In genomic region chr5:167348980-167349379, GRCh38 we compare ENCODE assay signal across 29 cellular contexts.
"Had no signal": no experiment of that assay in that cellular context is flagged by ENCODE, and none has a peak within 500 bp of the region (broad histone marks: within the 10 kb centered on the region; RNA-seq: fewer than 3 reads in every experiment).

No MANE protein-coding gene starts in this region.

- H3K27ac ChIP-seq: brain microvascular endothelial cell, cardiac muscle cell, SK-N-MC, VCaP had no signal

- H3K9me3 Mint-ChIP-seq: activated CD4-positive, alpha-beta T cell treated with anti-CD3 and anti-CD28 coated beads, Interleukin-2, amount 10 ng/mL, durations not matched to agents 7 days and 5 days had no signal

- H3K4me3 Mint-ChIP-seq: activated CD4-positive, alpha-beta memory T cell treated with anti-CD3 and anti-CD28 coated beads for 36 hours; activated CD4-positive, alpha-beta T cell treated with anti-CD3 and anti-CD28 coated beads, Interleukin-2, amount 10 ng/mL, durations not matched to agents 7 days and 5 days; activated naive CD8-positive, alpha-beta T cell treated with anti-CD3 and anti-CD28 coated beads, Interleukin-2, amount 50 U/mL, for 24 hours; activated T-cell treated with anti-CD3 and anti-CD28 coated beads, Interleukin-2, amount 50 U/mL, for 4 hours; T-cell had no signal

- H3K4me1 Mint-ChIP-seq: activated CD4-positive, alpha-beta T cell treated with anti-CD3 and anti-CD28 coated beads, Interleukin-2, amount 10 ng/mL, durations not matched to agents 7 days and 5 days; activated naive CD8-positive, alpha-beta T cell treated with anti-CD3 and anti-CD28 coated beads, Interleukin-2, amount 50 U/mL, for 24 hours; T-cell had no signal

- DNase-seq: activated CD4-positive, alpha-beta memory T cell treated with anti-CD3 and anti-CD28 coated beads for 36 hours; activated CD4-positive, alpha-beta T cell treated with anti-CD3 and anti-CD28 coated beads, Interleukin-2, amount 10 ng/mL, durations not matched to agents 7 days and 5 days; activated CD4-positive, CD25-positive, alpha-beta regulatory T cell; activated CD8-positive, alpha-beta memory T cell treated with anti-CD3 and anti-CD28 coated beads for 24 hours; activated effector memory CD4-positive, alpha-beta T cell treated with anti-CD3 and anti-CD28 coated beads, Interleukin-2, amount 50 U/mL, for 16 hours; activated naive CD4-positive, alpha-beta T cell treated with Interleukin-2 at 50 U/mL for 16 hours; activated naive CD8-positive, alpha-beta T cell treated with anti-CD3 and anti-CD28 coated beads, Interleukin-2, amount 50 U/mL, for 24 hours; activated T-cell treated with anti-CD3 and anti-CD28 coated beads, Interleukin-2, amount 50 U/mL, for 4 hours; amniotic stem cell; brain microvascular endothelial cell; Karpas-422; NCI-H1048; NCI-H146; NCI-H187 treated with DMSO at 0.1 percent for 48 hours; NCI-H2081 treated with DMSO at 0.1 percent for 48 hours; NCI-H2227 treated with DMSO at 0.1 percent for 48 hours; NCI-H446 treated with DMSO at 0.1 percent for 48 hours; NCI-H748 treated with DMSO at 0.1 percent for 48 hours; RPMI8226; T-cell; T-helper 2 cell had no signal

- FAIRE-seq: astrocyte, K562 had no signal

- H3K27ac Mint-ChIP-seq: activated CD4-positive, alpha-beta memory T cell treated with anti-CD3 and anti-CD28 coated beads for 36 hours; activated CD4-positive, alpha-beta T cell treated with anti-CD3 and anti-CD28 coated beads, Interleukin-2, amount 10 ng/mL, durations not matched to agents 7 days and 5 days; activated naive CD4-positive, alpha-beta T cell treated with anti-CD3 and anti-CD28 coated beads, Interleukin-2, amount 50 U/mL, for 72 hours; activated naive CD8-positive, alpha-beta T cell treated with anti-CD3 and anti-CD28 coated beads, Interleukin-2, amount 50 U/mL, for 24 hours; T-cell had no signal

- ATAC-seq: activated naive CD4-positive, alpha-beta T cell treated with anti-CD3 and anti-CD28 coated beads, Interleukin-2, amount 50 U/mL, for 72 hours; activated naive CD8-positive, alpha-beta T cell treated with anti-CD3 and anti-CD28 coated beads, Interleukin-2, amount 50 U/mL, for 24 hours; activated T-cell treated with anti-CD3 and anti-CD28 coated beads, Interleukin-2, amount 50 U/mL, for 4 hours; K562; Panc1; Right ventricle myocardium inferior; T-cell had no signal

- H3K27me3 ChIP-seq: brain microvascular endothelial cell, cardiac muscle cell had no signal

- H3K36me3 Mint-ChIP-seq: activated CD4-positive, alpha-beta memory T cell treated with anti-CD3 and anti-CD28 coated beads for 36 hours; activated naive CD4-positive, alpha-beta T cell treated with anti-CD3 and anti-CD28 coated beads, Interleukin-2, amount 50 U/mL, for 72 hours; T-cell had no signal

- H3K27me3 Mint-ChIP-seq: activated CD4-positive, alpha-beta memory T cell treated with anti-CD3 and anti-CD28 coated beads for 36 hours; activated CD4-positive, alpha-beta T cell treated with anti-CD3 and anti-CD28 coated beads, Interleukin-2, amount 10 ng/mL, durations not matched to agents 7 days and 5 days; activated naive CD8-positive, alpha-beta T cell treated with anti-CD3 and anti-CD28 coated beads, Interleukin-2, amount 50 U/mL, for 24 hours; T-cell had no signal

- H3K4me3 ChIP-seq: cardiac muscle cell, K562, SK-N-MC had no signal

- H3K36me3 ChIP-seq: brain microvascular endothelial cell, cardiac muscle cell had no signal
